Comparison of ENCODE assay signal across 10 cellular contexts in genomic region chr1:77757616-77758015, GRCh38. TPM values are rescaled to one million over a fixed set of nuclear protein-coding genes. Genes with fewer than 3 reads are reported as not detected.
DNase-seq lines count a peak whose midpoint lies in the region; ATAC-seq and TF ChIP-seq lines count a peak whose summit lies in the region.
"Had no signal": no experiment of that assay in that cellular context is flagged by ENCODE, and none has a peak within 500 bp of the region (broad histone marks: within the 10 kb centered on the region; RNA-seq: fewer than 3 reads in every experiment).

No MANE protein-coding gene starts in this region.

- H4K8ac ChIP-seq in mesendoderm (ENCODE audit: low read depth, low read length), result no peak overlapping the region

- peaks cover 11% of the 10 kb centered on the region for H3K36me3 Mint-ChIP-seq in activated T-cell treated with anti-CD3 and anti-CD28 coated beads, Interleukin-2, amount 50 U/mL, for 24 hours (ENCODE audit: low read depth)

- peaks cover 34% of the 10 kb centered on the region for H3K79me2 ChIP-seq in mesendoderm (ENCODE audit: control insufficient read depth, insufficient read depth, low read length)

- ATAC-seq in gastroesophageal sphincter (peak; percentile 49), GM18858 (IDR thresholded peaks at IDR 0.05; ENCODE audit: unreplicated experiment) (no peak)

- H2AK5ac ChIP-seq in mesendoderm (ENCODE audit: low read length), result no peak overlapping the region

- H4K5ac ChIP-seq in mesendoderm (ENCODE audit: low read length), result no peak overlapping the region

- no peaks in the 10 kb centered on the region for H3K36me3 ChIP-seq in gastroesophageal sphincter
- no peaks in the 10 kb centered on the region for H3K36me3 ChIP-seq in mesendoderm (ENCODE audit: control insufficient read depth, insufficient read depth, low read length)

- peak overlapping the region; percentile 93 for H3K27ac ChIP-seq in VCaP
- peak overlapping the region in 1 of 4 donors; percentile 90 for H3K27ac ChIP-seq in gastroesophageal sphincter
- no peak overlapping the region for H3K27ac ChIP-seq in mesendoderm (ENCODE audit: low read depth, low read length)

- no peaks in the 10 kb centered on the region for H3K27me3 Mint-ChIP-seq in activated T-cell treated with anti-CD3 and anti-CD28 coated beads, Interleukin-2, amount 50 U/mL, for 24 hours

- no peak overlapping the region for H2BK5ac ChIP-seq in mesendoderm (ENCODE audit: low read length)

- no peaks in the 10 kb centered on the region for H3K9me3 Mint-ChIP-seq in activated T-cell treated with anti-CD3 and anti-CD28 coated beads, Interleukin-2, amount 50 U/mL, for 24 hours

- peaks cover 6% of the 10 kb centered on the region for H3K79me1 ChIP-seq in mesendoderm (ENCODE audit: low read length)

- H3K27me3 ChIP-seq in gastroesophageal sphincter, result no peaks in the 10 kb centered on the region
- H3K27me3 ChIP-seq in mesendoderm (ENCODE audit: insufficient read depth, low read length, poor library complexity), result no peaks in the 10 kb centered on the region

- H3K4me3 Mint-ChIP-seq in activated T-cell treated with anti-CD3 and anti-CD28 coated beads, Interleukin-2, amount 50 U/mL, for 24 hours, result peak overlapping the region; percentile 98

- no peak overlapping the region for H3K56ac ChIP-seq in mesendoderm (ENCODE audit: low read length)

- H3K18ac ChIP-seq in mesendoderm (ENCODE audit: low read length), result no peak overlapping the region

- TF ChIP-seq CTCF in VCaP (conservative IDR thresholded peaks at IDR 0.05), result no peak
- TF ChIP-seq CTCF in gastroesophageal sphincter (IDR thresholded peaks at IDR 0.05), result no peak

- no peak overlapping the region for H2BK120ac ChIP-seq in mesendoderm (ENCODE audit: low read depth, low read length)

- no peak overlapping the region for H3K23ac ChIP-seq in mesendoderm (ENCODE audit: low read length)

- H3K4me3 ChIP-seq in gastroesophageal sphincter (no peak overlapping the region), mesendoderm (ENCODE audit: low read length) (no peak overlapping the region)

- no peak overlapping the region for H3K4ac ChIP-seq in mesendoderm (ENCODE audit: low read depth, low read length)

- no peak overlapping the region for H2BK15ac ChIP-seq in mesendoderm (replicated peaks; ENCODE audit: low read depth)

- TF ChIP-seq EP300 in gastroesophageal sphincter (IDR thresholded peaks at IDR 0.05), result no peak

- H3K4me1 ChIP-seq in gastroesophageal sphincter, result peaks cover 0 to 51% (median 13%) of the 10 kb centered on the region in 3 donors
- H3K4me1 ChIP-seq in mesendoderm (ENCODE audit: control insufficient read depth, low read depth, low read length), result peaks cover 5% of the 10 kb centered on the region

- no peak for TF ChIP-seq POLR2A in gastroesophageal sphincter (IDR thresholded peaks at IDR 0.05)

- peak overlapping the region; percentile 82 for H3K27ac Mint-ChIP-seq in activated T-cell treated with anti-CD3 and anti-CD28 coated beads, Interleukin-2, amount 50 U/mL, for 24 hours

- no peak overlapping the region for H3K9ac ChIP-seq in mesendoderm (ENCODE audit: low read length)

- no peak overlapping the region for H3K4me2 ChIP-seq in mesendoderm (ENCODE audit: low read length)

- H3K9me3 ChIP-seq in gastroesophageal sphincter, result no peaks in the 10 kb centered on the region

- H3K4me1 Mint-ChIP-seq in activated T-cell treated with anti-CD3 and anti-CD28 coated beads, Interleukin-2, amount 50 U/mL, for 24 hours (ENCODE audit: low read depth), result peaks cover 55% of the 10 kb centered on the region

- WGBS in gastroesophageal sphincter (ENCODE audit: low coverage in 1 of 2), 2 donors, result 33 to 45% methylated on average over 2 of the region's 2 CpGs
- no CpG with 5 or more reads among the region's 2 CpGs for WGBS in mesendoderm (ENCODE audit: extremely low coverage, insufficient coverage, low lambda C conversion rate)

- no peak for DNase-seq in activated T-cell treated with anti-CD3 and anti-CD28 coated beads, Interleukin-2, amount 50 U/mL, for 24 hours
- no peak for DNase-seq in activated T-cell treated with anti-CD3 and anti-CD28 coated beads for 4 hours
- peak; percentile 68 for DNase-seq in stromal cell of bone marrow (ENCODE audit: low read depth)
- DNase-seq in NCI-H526 treated with DMSO at 0.1 percent for 48 hours (lab: John Stamatoyannopoulos, UW), result no peak
- no peak for DNase-seq in mesendoderm
- DNase-seq: effector memory CD4-positive, alpha-beta T cell; KG1 had no signal

RNA-seq across cellular contexts. Expression of gene USP33, which starts 2.0 kb away (rescaled TPM):
- total RNA-seq in gastroesophageal sphincter, result 10 to 100 TPM; 54.4 to 94.0 (median 84.6) TPM
- 44.2 TPM for polyA plus RNA-seq in mesendoderm (2013, experiment 1 of 2)
- 42.9 TPM for polyA plus RNA-seq in mesendoderm (2013, experiment 2 of 2)

RNA-seq across cellular contexts. Expression of gene MIGA1, which starts 21.8 kb away (rescaled TPM):
- 10 to 100 TPM; 13.8 to 22.3 (median 20.6) TPM for total RNA-seq in gastroesophageal sphincter
- polyA plus RNA-seq in mesendoderm (2013, experiment 1 of 2), result 3.0 TPM
- polyA plus RNA-seq in mesendoderm (2013, experiment 2 of 2), result 3.1 TPM
